Comparison of ENCODE assay signal across 8 cellular contexts in the genomic region with DNA sequence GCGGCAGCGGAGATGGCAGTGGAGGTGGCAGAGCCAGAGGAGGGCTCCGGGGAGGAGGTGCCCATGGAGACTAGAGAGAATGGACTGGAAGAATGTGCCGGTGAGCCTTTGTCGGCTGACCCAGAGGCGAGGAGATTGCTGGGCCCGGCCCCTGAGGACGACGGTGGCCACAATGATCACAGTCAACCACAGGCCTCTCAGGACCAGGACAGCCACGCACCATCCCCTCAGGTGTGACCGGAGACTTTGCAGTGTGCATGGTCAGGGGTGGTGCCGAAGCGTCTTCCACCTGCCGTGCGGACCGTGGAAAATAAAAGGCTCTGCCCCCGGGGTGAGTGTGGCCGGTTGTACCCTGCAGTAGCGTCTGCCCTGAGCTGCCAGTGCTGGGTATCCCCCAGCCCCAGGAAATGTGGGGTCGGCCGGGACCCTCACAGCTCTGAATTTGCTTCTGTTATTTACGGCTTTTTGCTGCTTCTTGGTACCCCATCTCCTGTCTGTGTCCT.
DNase-seq lines count a peak whose midpoint lies in the region; ATAC-seq, FAIRE-seq and TF ChIP-seq lines count a peak whose summit lies in the region.
"Not testable (repeated sequence)": the region's sequence is repeated elsewhere in the genome, so short reads cannot be mapped to it uniquely, and the experiment has no call there.

No MANE protein-coding gene starts in this region.

- not testable (repeated sequence) for FAIRE-seq in astrocyte (lab: Jason Lieb, UNC)

- not testable (repeated sequence) for H3K79me2 ChIP-seq in ACC112 (ENCODE audit: control insufficient read depth, insufficient read depth, low read length, unreplicated experiment); HCT116 (ENCODE audit: insufficient read depth, low read length); astrocyte (ENCODE audit: insufficient read depth, low read length)

- peak overlapping the region; percentile 65; the same call in 1 of the 2 replicates for H3K27ac ChIP-seq in ACC112 (ENCODE audit: low read depth, low read length)
- H3K27ac ChIP-seq in HCT116 (ENCODE audit: low read depth, low read length); aorta (ENCODE audit: low read depth in 1 of 2, low read length in 2 of 2): not testable (repeated sequence)
- H3K27ac ChIP-seq in astrocyte (ENCODE audit: low read depth, low read length) = peak overlapping the region; percentile 88

- H3K9me3 ChIP-seq in HCT116 (ENCODE audit: control insufficient read depth in 1 of 2, insufficient read depth in 1 of 2, low read depth in 1 of 2, low read length in 2 of 2); astrocyte (ENCODE audit: insufficient read depth, low read depth, low read length); aorta (ENCODE audit: control insufficient read depth, low read length): not testable (repeated sequence)

- H3K27ac Mint-ChIP-seq in astrocyte (ENCODE audit: unreplicated experiment) (peak overlapping the region; percentile 75), progenitor cell of endocrine pancreas (peak overlapping the region; percentile 57)
- not testable (repeated sequence) for H3K27ac Mint-ChIP-seq in osteocyte (ENCODE audit: unreplicated experiment)

- H4K20me1 ChIP-seq in HCT116 (ENCODE audit: insufficient read depth); astrocyte (ENCODE audit: insufficient read depth, low read length): not testable (repeated sequence)

- H3K9ac ChIP-seq in HCT116 (ENCODE audit: low read length); astrocyte (ENCODE audit: low read length): not testable (repeated sequence)

- DNase-seq in HCT116 (ENCODE audit: low read depth, low spot score); astrocyte (ENCODE audit: low read depth); progenitor cell of endocrine pancreas (ENCODE audit: low spot score, unreplicated experiment); aorta: not testable (repeated sequence)
- DNase-seq in NCI-H69 (lab: John Stamatoyannopoulos, UW) (peak; percentile 16), left kidney (ENCODE audit: low read depth, low spot score) (peak; percentile 8), osteocyte (ENCODE audit: extremely low spot score, unreplicated experiment) (peak; percentile 65)

- not testable (repeated sequence) for H3K36me3 ChIP-seq in ACC112 (ENCODE audit: insufficient read depth, low read length); HCT116 (ENCODE audit: control insufficient read depth in 1 of 2, insufficient read depth in 2 of 2, low read length in 2 of 2); astrocyte (ENCODE audit: insufficient read depth, low read length); aorta (ENCODE audit: control insufficient read depth in 1 of 2, insufficient read depth in 2 of 2, low read length in 1 of 2)

- RAD21 ChIA-PET in HCT116 (lab: Charles Lee; ENCODE audit: low non-redundant PET in 1 of 2, low total read pairs in 2 of 2, uncharacterized antibody in 2 of 2, unreplicated experiment in 2 of 2) = not testable (repeated sequence)

- 93 to 96% methylated on average over 19 to 20 of the region's 22 CpGs for WGBS in aorta, 2 donors

- H3K4me1 Mint-ChIP-seq in astrocyte (ENCODE audit: low read depth, unreplicated experiment); progenitor cell of endocrine pancreas (ENCODE audit: low read depth): not testable (repeated sequence)
- H3K4me1 Mint-ChIP-seq in osteocyte (ENCODE audit: unreplicated experiment) = peaks cover 15% of the 10 kb centered on the region

- not testable (repeated sequence) for H3K4me2 ChIP-seq in HCT116 (ENCODE audit: low read length)
- peak overlapping the region; percentile 64 for H3K4me2 ChIP-seq in astrocyte (ENCODE audit: low read length)

- H3K27me3 Mint-ChIP-seq in astrocyte (ENCODE audit: low read depth, unreplicated experiment); osteocyte (ENCODE audit: unreplicated experiment); progenitor cell of endocrine pancreas: not testable (repeated sequence)

- not testable (repeated sequence) for TF ChIP-seq POLR2A in HCT116 (IDR thresholded peaks at IDR 0.05; ENCODE audit: borderline replicate concordance, extremely low read depth, insufficient read depth, insufficient read length)

- H3K4me3 ChIP-seq in ACC112 (ENCODE audit: low read depth, low read length); HCT116 (replicated peaks in 1 of 2; ENCODE audit: low read depth in 1 of 2, low read length in 2 of 2); astrocyte (ENCODE audit: insufficient read depth, low read depth, low read length); aorta (ENCODE audit: low read length in 2 of 2): not testable (repeated sequence)

- peak; percentile 13; the same call in 1 of the 2 replicates for ATAC-seq in HCT116
- ATAC-seq in aorta (ENCODE audit: low FRiP score) = peak; percentile 57

- H3K4me3 Mint-ChIP-seq in astrocyte (ENCODE audit: unreplicated experiment); osteocyte (ENCODE audit: unreplicated experiment); progenitor cell of endocrine pancreas (ENCODE audit: low read depth): not testable (repeated sequence)

- peaks cover 20% of the 10 kb centered on the region for H3K4me1 ChIP-seq in ACC112 (ENCODE audit: control insufficient read depth, insufficient read depth, low read length, unreplicated experiment)
- H3K4me1 ChIP-seq in HCT116 (ENCODE audit: control insufficient read depth in 1 of 2, insufficient read depth in 2 of 2, low read length in 2 of 2) = peaks cover 27 to 39% of the 10 kb centered on the region in 2 experiments; a peak in 3 of 4 replicates
- H3K4me1 ChIP-seq in astrocyte (ENCODE audit: insufficient read depth, low read length); aorta (ENCODE audit: control insufficient read depth in 1 of 2, insufficient read depth in 2 of 2, low read length in 2 of 2): not testable (repeated sequence)

- POLR2A ChIA-PET in HCT116 (lab: Charles Lee) = not testable (repeated sequence)

- not testable (repeated sequence) for TF ChIP-seq RAD21 in HCT116 (IDR thresholded peaks at IDR 0.05; ENCODE audit: low read depth)

- not testable (repeated sequence) for BruUV-seq in HCT116 (replicated peaks; lab: Mats Ljungman, UMichigan)

- H3K9me2 ChIP-seq in HCT116 (ENCODE audit: insufficient read depth) = not testable (repeated sequence)

- CTCF ChIA-PET in HCT116 (lab: Charles Lee) = not testable (repeated sequence)

- H3K9me3 Mint-ChIP-seq in astrocyte (ENCODE audit: unreplicated experiment); osteocyte (ENCODE audit: unreplicated experiment); progenitor cell of endocrine pancreas (ENCODE audit: low read depth): not testable (repeated sequence)

- intact Hi-C loops in HCT116 (cut with micrococcal nuclease); aorta (cut with DNase I): not testable (repeated sequence)

- H2AFZ ChIP-seq in ACC112 (ENCODE audit: low read length, unreplicated experiment); HCT116 (ENCODE audit: low read depth, low read length, poor library complexity, severe bottlenecking); astrocyte (ENCODE audit: low read depth, low read length): not testable (repeated sequence)

- H3K36me3 Mint-ChIP-seq in astrocyte (ENCODE audit: low read depth, unreplicated experiment); osteocyte (ENCODE audit: unreplicated experiment); progenitor cell of endocrine pancreas (ENCODE audit: insufficient read depth): not testable (repeated sequence)

- TF ChIP-seq CTCF in HCT116 (IDR thresholded peaks at IDR 0.05 in 2 of 3, conservative IDR thresholded peaks at IDR 0.05 in 1 of 3; ENCODE audit: borderline replicate concordance in 1 of 3, insufficient read depth in 1 of 3, low read depth in 2 of 3, low read length in 2 of 3); astrocyte (IDR thresholded peaks at IDR 0.05; ENCODE audit: insufficient read depth, low read depth, low read length); osteocyte (IDR thresholded peaks at IDR 0.05); progenitor cell of endocrine pancreas (IDR thresholded peaks at IDR 0.05; ENCODE audit: unreplicated experiment): not testable (repeated sequence)

- H3K27me3 ChIP-seq in ACC112 (ENCODE audit: insufficient read depth, low read length); HCT116 (ENCODE audit: insufficient read depth, low read length); astrocyte (ENCODE audit: insufficient read depth, low read length); aorta (ENCODE audit: control insufficient read depth in 1 of 2, insufficient read depth in 2 of 2, low read length in 1 of 2): not testable (repeated sequence)
